ENCODE assay signal across 25 cellular contexts in the genomic region with DNA sequence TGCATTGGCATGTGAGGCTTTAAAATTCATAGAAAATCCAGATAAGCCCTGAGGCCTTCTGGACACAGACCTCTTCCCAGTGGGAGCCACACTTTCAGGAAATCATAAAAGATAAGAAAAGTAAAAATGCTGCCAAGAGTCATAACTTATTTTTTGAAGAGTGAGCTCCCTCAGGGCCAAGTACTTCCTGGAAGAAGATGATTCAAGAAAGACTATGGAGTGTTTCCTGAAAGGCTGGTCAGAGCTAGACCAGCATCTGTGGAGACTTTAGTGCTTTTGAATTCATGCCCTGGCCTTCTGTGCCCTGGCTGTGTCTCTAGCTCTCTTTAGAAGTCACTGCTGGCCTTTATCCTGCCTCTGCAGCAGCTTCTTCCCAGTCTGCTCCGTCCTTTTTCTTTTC. TPM values are rescaled to one million over a fixed set of nuclear protein-coding genes. Genes with fewer than 3 reads are reported as not detected.
A peak's percentile ranks its signal among the peaks of the same experiment; 100 is the strongest.
DNase-seq lines count a peak whose midpoint lies in the region; ATAC-seq and TF ChIP-seq lines count a peak whose summit lies in the region.
"Had no signal": no experiment of that assay in that cellular context is flagged by ENCODE, and none has a peak within 500 bp of the region (broad histone marks: within the 10 kb centered on the region; RNA-seq: fewer than 3 reads in every experiment).

No MANE protein-coding gene starts in this region.

- no peak for ATAC-seq in sciatic nerve
- ATAC-seq: activated CD4-positive, alpha-beta T cell treated with anti-CD3 and anti-CD28 coated beads for 36 hours had no signal

- H3K4me1 ChIP-seq in GM23248 (ENCODE audit: insufficient read depth), result peaks cover 18% of the 10 kb centered on the region
- no peaks in the 10 kb centered on the region for H3K4me1 ChIP-seq in esophagus muscularis mucosa
- H3K4me1 ChIP-seq in osteoblast (ENCODE audit: insufficient read depth, low read length), result peaks cover 9% of the 10 kb centered on the region
- H3K4me1 ChIP-seq: prostate gland, uterus had no signal

- peaks cover 17% of the 10 kb centered on the region for H3F3A ChIP-seq in GM23248 (ENCODE audit: insufficient read depth)

- in situ Hi-C loops in GM23248 (cut with MboI), result no loop called here

- no peak overlapping the region for H3K27ac ChIP-seq in GM23248
- peak overlapping the region; percentile 53; the same call in 1 of the 2 replicates for H3K27ac ChIP-seq in VCaP
- H3K27ac ChIP-seq in esophagus muscularis mucosa (replicated peaks in 1 of 4), result no peak overlapping the region
- no peak overlapping the region for H3K27ac ChIP-seq in osteoblast (ENCODE audit: low read depth, low read length)
- H3K27ac ChIP-seq: neutrophil, prostate gland, thoracic aorta, uterus had no signal

- H3K4me2 ChIP-seq in GM23248 (ENCODE audit: unreplicated experiment) (no peak overlapping the region), osteoblast (ENCODE audit: insufficient read depth, low read length) (no peak overlapping the region)

- 38 to 74% methylated on average over 1 of the region's 1 CpG for WGBS in GM23248 (ENCODE audit: low coverage in 1 of 2, low lambda C conversion rate in 2 of 2, missing lambda C conversion rate in 2 of 2), 2 experiments
- WGBS in esophagus muscularis mucosa, result 71% methylated on average over 1 of the region's 1 CpG

- peak; percentile 28 for DNase-seq in GM23248
- DNase-seq in esophagus muscularis mucosa (ENCODE audit: extremely low spot score), result peak; percentile 66
- peak; percentile 68 for DNase-seq in osteoblast (ENCODE audit: insufficient read length, low spot score, missing footprints)
- DNase-seq in NK-92 (lab: John Stamatoyannopoulos, UW; ENCODE audit: unreplicated experiment), result no peak
- DNase-seq in sciatic nerve (ENCODE audit: low spot score), result no peak
- DNase-seq in NCI-H2171 treated with DMSO at 0.1 percent for 48 hours (lab: John Stamatoyannopoulos, UW), result no peak
- DNase-seq: activated CD4-positive, alpha-beta T cell treated with anti-CD3 and anti-CD28 coated beads for 36 hours; activated CD8-positive, alpha-beta memory T cell treated with anti-CD3 and anti-CD28 coated beads for 24 hours; activated gamma-delta T cell; activated naive CD8-positive, alpha-beta T cell treated with anti-CD3 and anti-CD28 coated beads, Interleukin-2, amount 10 ng/mL, durations not matched to agents 7 days and 5 days; CD4-positive, alpha-beta memory T cell; foreskin melanocyte; H9; mesenchymal stem cell; NCI-H1105; NCI-H2029 treated with DMSO at 0.1 percent for 48 hours; NCI-H345; NCI-H748 treated with DMSO at 0.1 percent for 48 hours; T-helper 2 cell; uterus had no signal

- TF ChIP-seq POLR2A in esophagus muscularis mucosa (IDR thresholded peaks at IDR 0.05; ENCODE audit: low read depth), result no peak

- H3K9me2 ChIP-seq in GM23248 (ENCODE audit: insufficient read depth), result no peaks in the 10 kb centered on the region

- TF ChIP-seq EP300 in esophagus muscularis mucosa (IDR thresholded peaks at IDR 0.05), result no peak

- H3K27me3 ChIP-seq in GM23248 (replicated peaks; ENCODE audit: insufficient read depth) (no peaks in the 10 kb centered on the region), esophagus muscularis mucosa (no peaks in the 10 kb centered on the region), osteoblast (ENCODE audit: insufficient read depth, low read length) (no peaks in the 10 kb centered on the region)
- H3K27me3 ChIP-seq: neutrophil, uterus had no signal

- intact Hi-C loops in esophagus muscularis mucosa (cut with DNase I) (no loop called here), sciatic nerve (cut with DNase I) (no loop called here)

- no peak overlapping the region for H3K9ac ChIP-seq in GM23248

- H3K79me2 ChIP-seq in GM23248 (ENCODE audit: insufficient read depth), result no peaks in the 10 kb centered on the region
- H3K79me2 ChIP-seq in osteoblast (ENCODE audit: insufficient read depth, low read length), result no peaks in the 10 kb centered on the region

- H4K20me1 ChIP-seq in GM23248 (ENCODE audit: insufficient read depth) (no peaks in the 10 kb centered on the region), osteoblast (ENCODE audit: insufficient read depth, low read length) (no peaks in the 10 kb centered on the region)

- TF ChIP-seq CTCF in VCaP (conservative IDR thresholded peaks at IDR 0.05) (no peak), esophagus muscularis mucosa (IDR thresholded peaks at IDR 0.05) (no peak), osteoblast (IDR thresholded peaks at IDR 0.05; ENCODE audit: extremely low read depth, low read depth, low read length) (no peak)

- H3K4me3 ChIP-seq in GM23248 (no peak overlapping the region), esophagus muscularis mucosa (no peak overlapping the region), osteoblast (ENCODE audit: insufficient read depth, low read length) (no peak overlapping the region)
- H3K4me3 ChIP-seq: prostate gland, thoracic aorta, uterus had no signal

- no peaks in the 10 kb centered on the region for H3K36me3 ChIP-seq in GM23248 (ENCODE audit: low read depth)
- H3K36me3 ChIP-seq in esophagus muscularis mucosa, result no peaks in the 10 kb centered on the region
- no peaks in the 10 kb centered on the region for H3K36me3 ChIP-seq in osteoblast (ENCODE audit: insufficient read depth, low read length)
- H3K36me3 ChIP-seq: neutrophil, prostate gland, thoracic aorta, uterus had no signal

- H2AFZ ChIP-seq in GM23248, result 0 out of 2 replicates have a peak overlapping the region, but pooled peaks have one; percentile 12
- no peak overlapping the region for H2AFZ ChIP-seq in osteoblast (ENCODE audit: low read length)

- peaks cover 8% of the 10 kb centered on the region for H3K9me3 ChIP-seq in GM23248 (ENCODE audit: low read depth)
- peaks cover 0 to 37% (median 20%) of the 10 kb centered on the region in 4 donors for H3K9me3 ChIP-seq in esophagus muscularis mucosa
- H3K9me3 ChIP-seq in osteoblast (ENCODE audit: low read depth, low read length), result no peaks in the 10 kb centered on the region
- H3K9me3 ChIP-seq: neutrophil, prostate gland, uterus had no signal

RNA-seq across cellular contexts. Expression of a gene that starts 6.4 kb away (rescaled TPM):
- total RNA-seq in GM23248 (2014; rRNA removed; shearing (Covaris generic)), result 1.8 and 2.4 TPM in 2 replicates
- polyA plus RNA-seq in GM23248 (2016; fragmentation: Nextera tagmentation; extraction: Ambion mirVana), result 1.3 and 1.8 TPM in 2 replicates
- total RNA-seq in esophagus muscularis mucosa (under 1 TPM in 1 of 4 donors, not detected in 3; 0.17 TPM), osteoblast (under 0.01 TPM in 2 replicates), sciatic nerve (0.22 TPM)
- total RNA-seq: activated naive CD8-positive, alpha-beta T cell treated with anti-CD3 and anti-CD28 coated beads, Interleukin-2, amount 10 ng/mL, durations not matched to agents 7 days and 5 days; CD4-positive, alpha-beta memory T cell; endothelial cell of umbilical vein; thoracic aorta had no signal
- polyA plus RNA-seq: CD4-positive, alpha-beta memory T cell; endothelial cell of umbilical vein had no signal

Comparison
In these comparisons a context has a peak if more than half of its experiments do, and no peak if none do; other contexts are left out.
1. DNase-seq: peak in GM23248 (single experiment), esophagus muscularis mucosa (single experiment) and osteoblast (single experiment); none in NK-92 (single experiment), sciatic nerve (single experiment) and NCI-H2171 treated with DMSO at 0.1 percent for 48 hours (single experiment).